In genomic region chr9:100359057-100359456, GRCh38 we compare ENCODE assay signal across 31 cellular contexts.
"Had no signal": no experiment of that assay in that cellular context is flagged by ENCODE, and none has a peak within 500 bp of the region (broad histone marks: within the 10 kb centered on the region; RNA-seq: fewer than 3 reads in every experiment).

No MANE protein-coding gene starts in this region.

- ATAC-seq: activated CD8-positive, alpha-beta T cell treated with anti-CD3 and anti-CD28 coated beads for 36 hours; activated T-cell treated with anti-CD3 and anti-CD28 coated beads, Interleukin-2, amount 50 U/mL, for 4 hours; body of pancreas had no signal

- H3K27me3 Mint-ChIP-seq: activated B cell treated with CpG ODN at 0.5 μM for 24 hours; activated CD4-positive, alpha-beta memory T cell treated with anti-CD3 and anti-CD28 coated beads for 36 hours; activated CD4-positive, alpha-beta T cell treated with anti-CD3 and anti-CD28 coated beads, Interleukin-2, amount 10 ng/mL, durations not matched to agents 7 days and 5 days; activated CD8-positive, alpha-beta T cell treated with anti-CD3 and anti-CD28 coated beads for 36 hours; activated naive CD8-positive, alpha-beta T cell treated with anti-CD3 and anti-CD28 coated beads for 36 hours had no signal

- DNase-seq: activated B cell treated with CpG ODN at 0.5 μM for 24 hours; activated CD4-positive, alpha-beta memory T cell treated with anti-CD3 and anti-CD28 coated beads for 36 hours; activated CD4-positive, alpha-beta T cell treated with anti-CD3 and anti-CD28 coated beads for 48 hours; activated CD4-positive, alpha-beta T cell treated with anti-CD3 and anti-CD28 coated beads, Interleukin-2, amount 10 ng/mL, durations not matched to agents 7 days and 5 days; activated CD4-positive, alpha-beta T cell treated with anti-CD3 and anti-CD28 coated beads, Interleukin-2, amount 50 U/mL, for 4 hours; activated CD4-positive, CD25-positive, alpha-beta regulatory T cell treated with anti-CD3 and anti-CD28 coated beads, Interleukin-2, amount 50 U/mL, for 72 hours; activated CD8-positive, alpha-beta memory T cell treated with anti-CD3 and anti-CD28 coated beads, Interleukin-2, amount 50 U/mL, for 4 hours; activated CD8-positive, alpha-beta T cell treated with anti-CD3 and anti-CD28 coated beads for 36 hours; activated effector memory CD4-positive, alpha-beta T cell treated with anti-CD3 and anti-CD28 coated beads, Interleukin-2, amount 50 U/mL, for 16 hours; activated gamma-delta T cell treated with Interleukin-2 at 50 U/mL for 16 hours; activated naive CD4-positive, alpha-beta T cell; activated naive CD4-positive, alpha-beta T cell treated with anti-CD3 and anti-CD28 coated beads for 36 hours; activated naive CD4-positive, alpha-beta T cell treated with anti-CD3 and anti-CD28 coated beads, Interleukin-2, amount 50 U/mL, for 16 hours; activated naive CD8-positive, alpha-beta T cell treated with anti-CD3 and anti-CD28 coated beads for 36 hours; activated T-cell treated with anti-CD3 and anti-CD28 coated beads for 4 hours; activated T-cell treated with anti-CD3 and anti-CD28 coated beads, Interleukin-2, amount 50 U/mL, for 1 hour; activated T-cell treated with anti-CD3 and anti-CD28 coated beads, Interleukin-2, amount 50 U/mL, for 4 hours; adrenal gland; amniotic stem cell; aorta; body of pancreas; brain microvascular endothelial cell; central memory CD4-positive, alpha-beta T cell; T-helper 1 cell; T-helper 2 cell; T-helper 9 cell had no signal

- FAIRE-seq: astrocyte, TTC549 had no signal

- H3K4me3 Mint-ChIP-seq: activated B cell treated with CpG ODN at 0.5 μM for 24 hours; activated CD4-positive, alpha-beta memory T cell treated with anti-CD3 and anti-CD28 coated beads for 36 hours; activated CD4-positive, alpha-beta T cell treated with anti-CD3 and anti-CD28 coated beads, Interleukin-2, amount 10 ng/mL, durations not matched to agents 7 days and 5 days; activated CD8-positive, alpha-beta T cell treated with anti-CD3 and anti-CD28 coated beads for 36 hours; activated naive CD4-positive, alpha-beta T cell treated with anti-CD3 and anti-CD28 coated beads for 36 hours; activated naive CD8-positive, alpha-beta T cell treated with anti-CD3 and anti-CD28 coated beads for 36 hours; activated T-cell treated with anti-CD3 and anti-CD28 coated beads, Interleukin-2, amount 50 U/mL, for 4 hours; T-helper 1 cell treated with Interleukin-12 subunit alpha and Interleukin-12 subunit beta and Interleukin-4 antibody, amounts not matched to agents 30 μg/mL and 1 μg/mL, for 36 hours; T-helper 2 cell treated with Interferon-gamma antibody and Interleukin-4, amounts not matched to agents 5 μg/mL and 100 μg/mL, for 36 hours had no signal

- H3K27ac Mint-ChIP-seq: activated B cell treated with CpG ODN at 0.5 μM for 24 hours; activated CD4-positive, alpha-beta memory T cell treated with anti-CD3 and anti-CD28 coated beads for 36 hours; activated CD4-positive, alpha-beta T cell treated with anti-CD3 and anti-CD28 coated beads, Interleukin-2, amount 10 ng/mL, durations not matched to agents 7 days and 5 days; activated CD8-positive, alpha-beta T cell treated with anti-CD3 and anti-CD28 coated beads for 36 hours; activated naive CD4-positive, alpha-beta T cell treated with anti-CD3 and anti-CD28 coated beads for 36 hours; activated naive CD4-positive, alpha-beta T cell treated with anti-CD3 and anti-CD28 coated beads, Interleukin-2, amount 50 U/mL, for 72 hours; activated naive CD8-positive, alpha-beta T cell treated with anti-CD3 and anti-CD28 coated beads for 36 hours; T-helper 1 cell treated with Interleukin-12 subunit alpha and Interleukin-12 subunit beta and Interleukin-4 antibody, amounts not matched to agents 30 μg/mL and 1 μg/mL, for 36 hours; T-helper 2 cell treated with Interferon-gamma antibody and Interleukin-4, amounts not matched to agents 5 μg/mL and 100 μg/mL, for 36 hours had no signal
